ENCODE assay signal across 11 cellular contexts in the genomic region with DNA sequence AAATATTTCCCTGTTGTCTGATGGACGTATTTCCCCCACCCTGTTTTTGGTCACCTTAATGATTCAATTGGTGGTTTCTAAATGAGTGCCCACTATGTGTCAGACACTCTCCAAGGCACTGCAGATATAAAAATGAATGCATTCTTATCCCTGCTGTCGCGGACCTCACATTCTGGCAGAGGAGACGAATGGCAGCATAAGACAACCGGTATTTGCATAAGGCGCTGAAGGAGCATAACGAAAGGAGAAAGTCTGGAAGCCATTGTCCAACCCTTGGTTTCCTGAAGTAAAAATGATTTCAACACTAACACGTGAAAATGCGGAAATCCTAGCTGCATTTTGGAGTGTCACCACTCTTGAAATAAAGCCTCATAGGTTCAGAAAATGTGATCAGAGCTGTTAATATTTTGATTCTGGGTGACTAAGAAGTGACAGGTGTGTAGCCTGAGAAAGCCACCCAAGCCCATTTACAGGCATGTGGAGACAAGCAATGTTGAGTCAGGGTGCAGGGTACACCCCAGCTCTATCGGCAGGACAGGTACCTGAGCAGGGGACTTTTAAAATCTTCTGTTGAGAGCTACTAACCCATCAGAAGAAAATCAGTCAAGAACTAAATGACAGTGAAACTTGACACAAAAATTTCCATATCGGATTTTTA. TPM values are rescaled to one million over a fixed set of nuclear protein-coding genes. Genes with fewer than 3 reads are reported as not detected.
DNase-seq lines count a peak whose midpoint lies in the region; ATAC-seq and TF ChIP-seq lines count a peak whose summit lies in the region.
"Had no signal": no experiment of that assay in that cellular context is flagged by ENCODE, and none has a peak within 500 bp of the region (broad histone marks: within the 10 kb centered on the region; RNA-seq: fewer than 3 reads in every experiment).

No MANE protein-coding gene starts in this region.

- no peak for TF ChIP-seq CTCF in neutrophil (IDR thresholded peaks at IDR 0.05)
- TF ChIP-seq CTCF in CD8-positive, alpha-beta T cell (IDR thresholded peaks at IDR 0.05) = no peak

- DNase-seq in SIG-M5 treated with dmso at 0.1 percent for 504 hours (lab: John Stamatoyannopoulos, UW; ENCODE audit: unreplicated experiment) = peak; percentile 24
- DNase-seq in SIG-M5 (lab: John Stamatoyannopoulos, UW) = no peak
- DNase-seq in ecto neural progenitor cell (ENCODE audit: low spot score) = no peak
- no peak for DNase-seq in CD8-positive, alpha-beta T cell
- DNase-seq: 8988T, NCI-H2029 had no signal

- H3K27me3 ChIP-seq in neutrophil = no peaks in the 10 kb centered on the region
- no peaks in the 10 kb centered on the region for H3K27me3 ChIP-seq in CD8-positive, alpha-beta T cell (ENCODE audit: insufficient read depth, low read length)
- H3K27me3 ChIP-seq: right atrium auricular region had no signal

- no peaks in the 10 kb centered on the region for H3K4me1 Mint-ChIP-seq in CD8-positive, alpha-beta T cell (ENCODE audit: low read depth)

- H3K36me3 ChIP-seq in KOPT-K1 (ENCODE audit: insufficient read depth, low read length) (no peaks in the 10 kb centered on the region), neutrophil (no peaks in the 10 kb centered on the region)
- H3K36me3 ChIP-seq in CD8-positive, alpha-beta T cell (ENCODE audit: insufficient read depth, low read length) = no peaks in the 10 kb centered on the region
- H3K36me3 ChIP-seq: right atrium auricular region had no signal

- peaks cover 15% of the 10 kb centered on the region for H3K36me3 Mint-ChIP-seq in CD8-positive, alpha-beta T cell

- H3K27me3 Mint-ChIP-seq in CD8-positive, alpha-beta T cell (ENCODE audit: low read depth) = no peaks in the 10 kb centered on the region

- CTCF ChIA-PET in CD8-positive, alpha-beta T cell (lab: Charles Lee) = interaction anchor here (1.6 to 6.0 kb wide), 2 partner anchors 9 to 12 kb away, joined by 5 to 40 read pairs; a partner anchor contains a TSS

- ATAC-seq in GM21447 (IDR thresholded peaks at IDR 0.05; ENCODE audit: unreplicated experiment) (peak; percentile 35), GM18873 (IDR thresholded peaks at IDR 0.05; ENCODE audit: low FRiP score, unreplicated experiment) (no peak)
- ATAC-seq in CD8-positive, alpha-beta T cell = no peak

- H3K4me3 ChIP-seq in neutrophil (ENCODE audit: low read depth in 1 of 2, low read length in 1 of 2) = peak overlapping the region; percentile 53 to 55
- no peak overlapping the region for H3K4me3 ChIP-seq in CD8-positive, alpha-beta T cell (ENCODE audit: low read depth, low read length)
- H3K4me3 ChIP-seq: right atrium auricular region had no signal

- no peak overlapping the region for H3K4me3 Mint-ChIP-seq in CD8-positive, alpha-beta T cell

- H3K4me1 ChIP-seq in neutrophil (ENCODE audit: control insufficient read depth in 1 of 2, insufficient read depth in 1 of 2, low read depth in 1 of 2, low read length in 1 of 2) = peaks cover 77 to 78% of the 10 kb centered on the region in 2 experiments
- no peaks in the 10 kb centered on the region for H3K4me1 ChIP-seq in CD8-positive, alpha-beta T cell (ENCODE audit: insufficient read depth, low read length)
- H3K4me1 ChIP-seq: right atrium auricular region had no signal

- intact Hi-C loops in CD8-positive, alpha-beta T cell (cut with DNase I, micrococcal nuclease) = no loop called here

- H3K9me3 Mint-ChIP-seq in CD8-positive, alpha-beta T cell = no peaks in the 10 kb centered on the region

- POLR2A ChIA-PET in CD8-positive, alpha-beta T cell (lab: Charles Lee) = no interaction called here

- no peaks in the 10 kb centered on the region for H3K9me3 ChIP-seq in KOPT-K1 (ENCODE audit: insufficient read depth, low read length, poor library complexity, severe bottlenecking)
- no peaks in the 10 kb centered on the region for H3K9me3 ChIP-seq in neutrophil
- H3K9me3 ChIP-seq in CD8-positive, alpha-beta T cell (ENCODE audit: low read length) = no peaks in the 10 kb centered on the region
- H3K9me3 ChIP-seq: right atrium auricular region had no signal

- H3K27ac ChIP-seq in KOPT-K1 (ENCODE audit: low read depth, low read length, poor library complexity, severe bottlenecking) (peak overlapping the region; percentile 99), neutrophil (peak overlapping the region; percentile 100)
- H3K27ac ChIP-seq in CD8-positive, alpha-beta T cell (ENCODE audit: low read depth, low read length) = no peak overlapping the region
- H3K27ac ChIP-seq: right atrium auricular region had no signal

- no peak overlapping the region for H3K27ac Mint-ChIP-seq in CD8-positive, alpha-beta T cell

RNA-seq across cellular contexts. Expression of a gene that starts 10.1 kb away (rescaled TPM):
- 1 to 10 TPM; 7.9 to 9.0 TPM for total RNA-seq in CD8-positive, alpha-beta T cell
